In genomic region chr2:161339532-161339931, GRCh38 we compare ENCODE assay signal across 1 cellular context.
TF ChIP-seq lines count a peak whose summit lies in the region.
"Not testable (repeated sequence)": the region's sequence is repeated elsewhere in the genome, so short reads cannot be mapped to it uniquely, and the experiment has no call there.

No MANE protein-coding gene starts in this region.

TF ChIP-seq in HepG2, 621 proteins besides CTCF, POLR2A, EP300 and RAD21:
- TF ChIP-seq SOX13 (IDR thresholded peaks at IDR 0.05): not testable (repeated sequence)
- peak in 1 of 2 experiments; percentile 46; a peak in 1 of 4 replicates for TF ChIP-seq SOX13 (CRISPR knock-in tag; conservative IDR thresholded peaks at IDR 0.05 in 1 of 2, IDR thresholded peaks at IDR 0.05 in 1 of 2)
- peak; percentile 33; the same call in 1 of the 2 replicates for TF ChIP-seq BCL6 (CRISPR knock-in tag; IDR thresholded peaks at IDR 0.05)
- peak; percentile 12; the same call in 1 of the 2 replicates for TF ChIP-seq SOX5 (CRISPR knock-in tag; IDR thresholded peaks at IDR 0.05; ENCODE audit: borderline replicate concordance)
- peak; percentile 47; the same call in 1 of the 2 replicates for TF ChIP-seq MYC (CRISPR knock-in tag; IDR thresholded peaks at IDR 0.05; ENCODE audit: borderline replicate concordance)
- TF ChIP-seq TFDP1 (CRISPR knock-in tag; IDR thresholded peaks at IDR 0.05; ENCODE audit: borderline replicate concordance): peak; percentile 36; the same call in 1 of the 2 replicates
- TF ChIP-seq MAX (IDR thresholded peaks at IDR 0.05): peak; percentile 56
